20 cellular contexts compared by ENCODE assay signal in the genomic region with DNA sequence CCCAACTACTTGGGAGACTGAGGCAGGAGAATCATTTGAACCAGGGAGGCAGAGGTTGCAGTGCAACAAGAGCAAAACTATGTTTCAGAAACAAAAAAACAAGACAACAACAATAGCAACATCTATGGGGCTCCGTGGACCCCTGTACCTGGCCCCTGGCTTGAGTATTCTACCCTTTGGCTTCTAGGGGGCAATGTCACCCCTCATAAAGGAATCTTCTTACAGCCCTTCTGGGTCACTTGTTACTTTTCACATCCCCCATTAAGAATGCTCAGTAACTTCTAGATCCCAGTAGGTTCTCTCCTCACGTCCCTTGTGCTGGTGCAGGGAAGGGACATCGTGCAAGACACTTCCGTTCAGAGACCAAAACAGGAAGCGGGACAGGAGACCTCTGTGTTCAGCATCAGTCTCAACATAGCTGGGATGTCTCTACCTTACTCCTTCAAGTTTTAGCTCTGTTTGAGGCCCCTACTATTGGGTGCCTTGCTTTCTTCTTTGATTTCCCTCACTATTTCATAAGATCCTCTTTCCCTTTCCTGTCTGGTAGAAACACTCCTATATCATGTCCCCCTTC.
"Had no signal": no experiment of that assay in that cellular context is flagged by ENCODE, and none has a peak within 500 bp of the region (broad histone marks: within the 10 kb centered on the region; RNA-seq: fewer than 3 reads in every experiment).

No MANE protein-coding gene starts in this region.

- H3K36me3 ChIP-seq: esophagus muscularis mucosa, uterus had no signal

- H3K4me3 ChIP-seq: coronary artery, esophagus muscularis mucosa, testis, uterus had no signal

- H3K9me3 ChIP-seq: esophagus muscularis mucosa, testis, uterus had no signal

- H3K4me1 ChIP-seq: esophagus muscularis mucosa, testis, uterus had no signal

- FAIRE-seq: bronchial epithelial cell, frontal cortex, islet of Langerhans had no signal

- H3K27ac ChIP-seq: coronary artery, esophagus muscularis mucosa, testis, uterus had no signal

- H3K27me3 ChIP-seq: esophagus muscularis mucosa, testis, uterus had no signal

- DNase-seq: activated CD4-positive, alpha-beta T cell treated with anti-CD3 and anti-CD28 coated beads, Interleukin-2, amount 50 U/mL, for 4 hours; activated CD8-positive, alpha-beta memory T cell treated with anti-CD3 and anti-CD28 coated beads for 24 hours; activated CD8-positive, alpha-beta memory T cell treated with anti-CD3 and anti-CD28 coated beads, Interleukin-2, amount 50 U/mL, for 4 hours; activated naive CD4-positive, alpha-beta T cell treated with Interleukin-2 at 50 U/mL for 16 hours; activated naive CD8-positive, alpha-beta T cell treated with anti-CD3 and anti-CD28 coated beads for 36 hours; activated T-cell treated with anti-CD3 and anti-CD28 coated beads, Interleukin-2, amount 50 U/mL, for 4 hours; head of caudate nucleus; midbrain; natural killer cell; stimulated activated CD4-positive, alpha-beta T cell treated with anti-CD3 and anti-CD28 coated beads, Interleukin-2, amount 100 ng/mL, for 48 hours; stimulated activated CD8-positive, alpha-beta memory T cell treated with anti-CD3 and anti-CD28 coated beads, Interleukin-4, amount 100 ng/mL, for 48 hours; stimulated activated naive B cell treated with anti-CD40 and anti-IgM and Interleukin-4, amounts not matched to agents 10 μg/mL and 1 μg/mL and 100 μg/mL, for 72 hours; testis; trophoblast cell; uterus had no signal

- ATAC-seq: activated T-cell treated with anti-CD3 and anti-CD28 coated beads, Interleukin-2, amount 50 U/mL, for 4 hours; natural killer cell had no signal
